Comparison of ENCODE assay signal across 22 cellular contexts in the genomic region with DNA sequence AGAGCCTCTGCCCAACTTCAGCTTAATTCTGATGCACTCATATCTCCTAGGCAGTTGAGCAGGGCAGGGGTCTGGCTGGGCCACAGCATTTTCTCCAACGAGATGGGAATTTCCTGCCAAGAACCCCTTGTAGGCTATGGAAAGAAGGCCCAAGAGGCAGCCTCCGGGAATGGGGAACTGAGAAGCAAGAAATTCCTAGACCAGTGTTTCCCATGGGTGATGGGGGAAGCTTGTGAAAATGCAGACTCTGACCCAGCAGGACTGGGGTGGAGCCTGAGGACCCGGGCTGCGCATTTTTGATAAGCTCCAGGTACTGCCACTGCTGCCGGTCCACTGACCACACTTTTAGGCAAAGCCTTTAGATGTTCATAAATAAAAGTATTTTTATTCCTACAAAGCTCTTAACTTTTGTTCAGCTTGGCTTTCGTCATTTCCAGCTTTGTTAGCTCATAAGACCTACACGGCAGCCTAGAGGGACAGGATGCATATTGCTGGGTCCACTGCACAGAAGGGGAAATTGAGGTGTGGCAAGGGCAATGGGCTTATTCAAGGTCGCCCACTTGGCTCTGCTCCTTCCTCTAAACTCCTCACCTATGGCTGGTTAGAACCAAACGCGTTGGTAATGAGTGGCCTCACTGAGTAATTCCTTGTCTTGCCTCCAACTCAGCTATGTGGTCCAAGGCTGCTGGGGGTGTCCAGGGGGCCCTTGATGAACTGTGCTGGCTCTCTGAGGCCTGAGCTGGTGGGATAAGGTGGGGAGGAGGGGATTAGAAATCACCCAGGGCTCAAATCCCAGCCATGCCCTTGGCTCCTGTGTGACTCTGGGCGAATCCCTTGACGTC. TPM values are rescaled to one million over a fixed set of nuclear protein-coding genes. Genes with fewer than 3 reads are reported as not detected.
DNase-seq lines count a peak whose midpoint lies in the region; ATAC-seq and TF ChIP-seq lines count a peak whose summit lies in the region.
"Had no signal": no experiment of that assay in that cellular context is flagged by ENCODE, and none has a peak within 500 bp of the region (broad histone marks: within the 10 kb centered on the region; RNA-seq: fewer than 3 reads in every experiment).

No MANE protein-coding gene starts in this region.

- H3K79me2 ChIP-seq in mesendoderm (ENCODE audit: control insufficient read depth, insufficient read depth, low read length): no peaks in the 10 kb centered on the region

- no peak for TF ChIP-seq POLR2A in IMR-90 (IDR thresholded peaks at IDR 0.05; ENCODE audit: low read depth, low read length)

- H4K8ac ChIP-seq in IMR-90 (ENCODE audit: low read depth in 2 of 2, low read length in 2 of 2) (no peak overlapping the region), mesendoderm (ENCODE audit: low read depth, low read length) (no peak overlapping the region)

- H3K4ac ChIP-seq in IMR-90 (ENCODE audit: low read depth, low read length) (0 out of 2 replicates have a peak overlapping the region, but pooled peaks have one; percentile 29), mesendoderm (ENCODE audit: low read depth, low read length) (no peak overlapping the region)

- no peak overlapping the region for H2AFZ ChIP-seq in IMR-90 (replicated peaks; ENCODE audit: low read length, poor library complexity)

- BruUV-seq in IMR-90 (replicated peaks; lab: Mats Ljungman, UMichigan): no TSS peak

- peaks cover 19% of the 10 kb centered on the region for H3K36me3 Mint-ChIP-seq in chondrocyte (ENCODE audit: low read depth)
- peaks cover 6% of the 10 kb centered on the region for H3K36me3 Mint-ChIP-seq in stimulated activated effector memory CD8-positive, alpha-beta T cell treated with anti-CD3 and anti-CD28 coated beads, Interleukin-12 subunit alpha, Interleukin-12 subunit beta, amount 100 ng/mL, for 72 hours
- H3K36me3 Mint-ChIP-seq: activated CD4-positive, alpha-beta memory T cell treated with anti-CD3 and anti-CD28 coated beads for 36 hours had no signal

- H3K9me3 Mint-ChIP-seq in chondrocyte (ENCODE audit: low read depth): no peaks in the 10 kb centered on the region
- H3K9me3 Mint-ChIP-seq in stimulated activated effector memory CD8-positive, alpha-beta T cell treated with anti-CD3 and anti-CD28 coated beads, Interleukin-12 subunit alpha, Interleukin-12 subunit beta, amount 100 ng/mL, for 72 hours: no peaks in the 10 kb centered on the region
- H3K9me3 Mint-ChIP-seq: activated CD4-positive, alpha-beta memory T cell treated with anti-CD3 and anti-CD28 coated beads for 36 hours had no signal

- peaks cover 58 to 84% of the 10 kb centered on the region in 2 experiments for H3K79me1 ChIP-seq in IMR-90 (ENCODE audit: low read depth in 1 of 2, low read length in 2 of 2)
- no peaks in the 10 kb centered on the region for H3K79me1 ChIP-seq in mesendoderm (ENCODE audit: low read length)

- no peak overlapping the region for H3K56ac ChIP-seq in IMR-90 (ENCODE audit: extremely low read depth, insufficient read depth, low read length)
- peak overlapping the region; percentile 22 for H3K56ac ChIP-seq in mesendoderm (ENCODE audit: low read length)

- H2BK120ac ChIP-seq in IMR-90 (ENCODE audit: low read depth, low read length) (no peak overlapping the region), mesendoderm (ENCODE audit: low read depth, low read length) (no peak overlapping the region)

- intact Hi-C loops in IMR-90 (cut with micrococcal nuclease): no loop called here

- no peaks in the 10 kb centered on the region for H3K9me3 ChIP-seq in IMR-90 (ENCODE audit: control insufficient read depth, insufficient read depth, low read length)
- H3K9me3 ChIP-seq: upper lobe of right lung had no signal

- H3K9me1 ChIP-seq in IMR-90 (ENCODE audit: insufficient read depth, low read length): peaks cover 31% of the 10 kb centered on the region

- no peak for TF ChIP-seq RAD21 in IMR-90 (IDR thresholded peaks at IDR 0.05; ENCODE audit: low read length)

- no peak overlapping the region for H3K4me2 ChIP-seq in IMR-90 (ENCODE audit: low read depth, low read length)
- H3K4me2 ChIP-seq in mesendoderm (ENCODE audit: low read length): no peak overlapping the region

- no peaks in the 10 kb centered on the region for H3K27me3 Mint-ChIP-seq in chondrocyte (ENCODE audit: low read depth)
- H3K27me3 Mint-ChIP-seq: activated CD4-positive, alpha-beta memory T cell treated with anti-CD3 and anti-CD28 coated beads for 36 hours; activated naive CD8-positive, alpha-beta T cell; progenitor cell of endocrine pancreas; T-helper 17 cell had no signal

- TF ChIP-seq CTCF in IMR-90 (conservative IDR thresholded peaks at IDR 0.05; ENCODE audit: low read depth, low read length) (no peak), chondrocyte (IDR thresholded peaks at IDR 0.05) (no peak)

- peaks cover 35% of the 10 kb centered on the region for H4K20me1 ChIP-seq in IMR-90 (ENCODE audit: insufficient read depth, low read length)

- H2BK20ac ChIP-seq in IMR-90 (ENCODE audit: low read depth, low read length): no peak overlapping the region

- H4K5ac ChIP-seq in IMR-90 (ENCODE audit: low read depth, low read length): no peak overlapping the region
- H4K5ac ChIP-seq in mesendoderm (ENCODE audit: low read length): no peak overlapping the region

- no peak overlapping the region for H2AK5ac ChIP-seq in IMR-90 (ENCODE audit: low read depth, low read length)
- H2AK5ac ChIP-seq in mesendoderm (ENCODE audit: low read length): no peak overlapping the region

- H2BK15ac ChIP-seq in IMR-90 (ENCODE audit: low read depth, low read length): no peak overlapping the region; the same call in 2 of the 3 replicates
- no peak overlapping the region for H2BK15ac ChIP-seq in mesendoderm (replicated peaks; ENCODE audit: low read depth)

- peaks cover 29% of the 10 kb centered on the region for H3K4me1 ChIP-seq in IMR-90 (ENCODE audit: control insufficient read depth, insufficient read depth, low read length)
- no peaks in the 10 kb centered on the region for H3K4me1 ChIP-seq in mesendoderm (ENCODE audit: control insufficient read depth, low read depth, low read length)

- H2BK5ac ChIP-seq in IMR-90 (ENCODE audit: low read depth, low read length, poor library complexity, severe bottlenecking) (no peak overlapping the region), mesendoderm (ENCODE audit: low read length) (no peak overlapping the region)

- dilution Hi-C loops in IMR-90 (cut with HindIII; ENCODE audit: low sequenced_read_pairs, unreplicated experiment): no loop called here

- H3K27me3 ChIP-seq in IMR-90 (ENCODE audit: control insufficient read depth, insufficient read depth, low read length): no peaks in the 10 kb centered on the region
- H3K27me3 ChIP-seq in mesendoderm (ENCODE audit: insufficient read depth, low read length, poor library complexity): no peaks in the 10 kb centered on the region
- H3K27me3 ChIP-seq: upper lobe of right lung had no signal

- H2AK9ac ChIP-seq in IMR-90 (replicated peaks; ENCODE audit: low read depth, low read length, poor library complexity): no peak overlapping the region

- 40% methylated on average over 1 of the region's 12 CpGs; no CpG with 5 or more reads in 1 of the 2 experiments for WGBS in IMR-90 (ENCODE audit: extremely low coverage in 2 of 2, insufficient read length in 1 of 2), 2 experiments
- no CpG with 5 or more reads among the region's 12 CpGs for WGBS in mesendoderm (ENCODE audit: extremely low coverage, insufficient coverage, low lambda C conversion rate)

- no peak overlapping the region for H3K18ac ChIP-seq in IMR-90 (ENCODE audit: low read depth, low read length)
- H3K18ac ChIP-seq in mesendoderm (ENCODE audit: low read length): no peak overlapping the region

- ATAC-seq in IMR-90 (ENCODE audit: low read depth) (no peak), HG03469 (IDR thresholded peaks at IDR 0.05; ENCODE audit: unreplicated experiment) (no peak), GM18870 (IDR thresholded peaks at IDR 0.05; ENCODE audit: unreplicated experiment) (no peak)
- ATAC-seq in stimulated activated effector memory CD8-positive, alpha-beta T cell treated with anti-CD3 and anti-CD28 coated beads, Interleukin-12 subunit alpha, Interleukin-12 subunit beta, amount 100 ng/mL, for 72 hours: no peak
- ATAC-seq in stimulated activated naive CD8-positive, alpha-beta T cell treated with anti-CD3 and anti-CD28 coated beads, Interleukin-15, Interleukin-2, amounts not matched to agents 100 U/mL and 50 U/mL, for 24 hours: no peak
- ATAC-seq: SK-N-SH treated with all-trans-retinoic acid at 6 μM for 48 hours, T-helper 17 cell, upper lobe of right lung had no signal

- POLR2A ChIA-PET in IMR-90 (lab: Charles Lee; ENCODE audit: unreplicated experiment): no interaction called here

- H3K9ac ChIP-seq in IMR-90 (ENCODE audit: low read depth, low read length) (no peak overlapping the region), mesendoderm (ENCODE audit: low read length) (no peak overlapping the region)

- H3K4me1 Mint-ChIP-seq in chondrocyte (ENCODE audit: low read depth): peaks cover 24% of the 10 kb centered on the region
- H3K4me1 Mint-ChIP-seq in stimulated activated effector memory CD8-positive, alpha-beta T cell treated with anti-CD3 and anti-CD28 coated beads, Interleukin-12 subunit alpha, Interleukin-12 subunit beta, amount 100 ng/mL, for 72 hours: peaks cover 25% of the 10 kb centered on the region

- H3K27ac ChIP-seq in IMR-90 (ENCODE audit: insufficient read depth, low read length) (no peak overlapping the region), mesendoderm (ENCODE audit: low read depth, low read length) (no peak overlapping the region)
- H3K27ac ChIP-seq: C4-2B, upper lobe of right lung had no signal

- H3K4me3 ChIP-seq in IMR-90 (ENCODE audit: insufficient read depth, low read depth, low read length) (no peak overlapping the region), mesendoderm (ENCODE audit: low read length) (no peak overlapping the region)
- H3K4me3 ChIP-seq: upper lobe of right lung had no signal

- no peak overlapping the region for H3K23ac ChIP-seq in IMR-90 (ENCODE audit: low read depth, low read length)
- no peak overlapping the region for H3K23ac ChIP-seq in mesendoderm (ENCODE audit: low read length)

- peaks cover 70% of the 10 kb centered on the region for H3K36me3 ChIP-seq in IMR-90 (ENCODE audit: control insufficient read depth, insufficient read depth, low read length)
- H3K36me3 ChIP-seq in mesendoderm (ENCODE audit: control insufficient read depth, insufficient read depth, low read length): no peaks in the 10 kb centered on the region
- H3K36me3 ChIP-seq: upper lobe of right lung had no signal

- no peak overlapping the region for H3K14ac ChIP-seq in IMR-90 (replicated peaks; ENCODE audit: low read depth, low read length)

- CTCF ChIA-PET in IMR-90 (lab: Yijun Ruan, JAX): no interaction called here

- in situ Hi-C loops in IMR-90 (cut with MboI; ENCODE audit: low sequenced_read_pairs): no loop called here

- no peak overlapping the region for H3K4me3 Mint-ChIP-seq in chondrocyte (ENCODE audit: unreplicated experiment)
- no peak overlapping the region for H3K4me3 Mint-ChIP-seq in stimulated activated effector memory CD8-positive, alpha-beta T cell treated with anti-CD3 and anti-CD28 coated beads, Interleukin-12 subunit alpha, Interleukin-12 subunit beta, amount 100 ng/mL, for 72 hours
- H3K4me3 Mint-ChIP-seq: activated CD4-positive, alpha-beta memory T cell treated with anti-CD3 and anti-CD28 coated beads for 36 hours; activated naive CD8-positive, alpha-beta T cell; T-helper 17 cell had no signal

- DNase-seq in IMR-90 (no peak), chondrocyte (ENCODE audit: low spot score) (peak; percentile 38), mesendoderm (no peak)
- DNase-seq in stimulated activated effector memory CD8-positive, alpha-beta T cell treated with anti-CD3 and anti-CD28 coated beads, Interleukin-12 subunit alpha, Interleukin-12 subunit beta, amount 100 ng/mL, for 72 hours (ENCODE audit: low spot score in 2 of 2): no peak
- DNase-seq in stimulated activated naive CD8-positive, alpha-beta T cell treated with anti-CD3 and anti-CD28 coated beads, Interleukin-15, Interleukin-2, amounts not matched to agents 100 U/mL and 50 U/mL, for 24 hours: no peak
- DNase-seq: activated CD4-positive, alpha-beta memory T cell treated with anti-CD3 and anti-CD28 coated beads for 36 hours; activated CD4-positive, CD25-positive, alpha-beta regulatory T cell treated with anti-CD3 and anti-CD28 coated beads, Interleukin-2, amount 50 U/mL, for 72 hours; activated CD8-positive, alpha-beta memory T cell treated with anti-CD3 and anti-CD28 coated beads, Interleukin-2, amount 50 U/mL, for 48 hours; cerebellar nuclear complex; islet precursor cell; NCI-H1694 treated with DMSO at 0.1 percent for 48 hours; stimulated activated CD4-positive, alpha-beta T cell treated with anti-CD3 and anti-CD28 coated beads, Interleukin-1b, Interleukin-23, amount 100 ng/mL, for 48 hours; stimulated activated CD8-positive, alpha-beta memory T cell treated with anti-CD3 and anti-CD28 coated beads, Interleukin-4, amount 100 ng/mL, for 48 hours; substantia nigra; T-helper 17 cell; upper lobe of right lung had no signal

- H4K91ac ChIP-seq in IMR-90 (ENCODE audit: insufficient read depth, low read depth, low read length): no peak overlapping the region

- no peak overlapping the region for H3K27ac Mint-ChIP-seq in chondrocyte (ENCODE audit: unreplicated experiment)
- H3K27ac Mint-ChIP-seq in stimulated activated effector memory CD8-positive, alpha-beta T cell treated with anti-CD3 and anti-CD28 coated beads, Interleukin-12 subunit alpha, Interleukin-12 subunit beta, amount 100 ng/mL, for 72 hours: peak overlapping the region; percentile 53
- H3K27ac Mint-ChIP-seq: activated CD4-positive, alpha-beta memory T cell treated with anti-CD3 and anti-CD28 coated beads for 36 hours; activated naive CD8-positive, alpha-beta T cell; progenitor cell of endocrine pancreas; T-helper 17 cell had no signal

RNA-seq across cellular contexts. Expression of a gene that starts 29.5 kb away (rescaled TPM):
- total RNA-seq in IMR-90 (2012; rRNA removed) (12.2 and 15.1 TPM in 2 replicates), chondrocyte (37.4 to 45.1 TPM (median 43.8 TPM) in 3 replicates)
- polyA plus RNA-seq in IMR-90 (2012; rRNA removed): 25.9 and 29.9 TPM in 2 replicates
- polyA plus RNA-seq in IMR-90 (2012; cell fraction: cytosol; rRNA removed): 19.8 and 29.3 TPM in 2 replicates
- polyA plus RNA-seq in IMR-90 (2012; cell fraction: nucleus; rRNA removed; ENCODE audit: low replicate concordance): 22.4 and 28.3 TPM in 2 replicates
- polyA plus RNA-seq in mesendoderm (2013, experiment 1 of 2): 4.7 TPM
- 5.0 TPM for polyA plus RNA-seq in mesendoderm (2013, experiment 2 of 2)
